Comparison of ENCODE assay signal across 13 cellular contexts in genomic region chr16:85514295-85514600, GRCh38.
DNase-seq lines count a peak whose midpoint lies in the region; ATAC-seq and TF ChIP-seq lines count a peak whose summit lies in the region.
"Had no signal": no experiment of that assay in that cellular context is flagged by ENCODE, and none has a peak within 500 bp of the region (broad histone marks: within the 10 kb centered on the region; RNA-seq: fewer than 3 reads in every experiment).

No MANE protein-coding gene starts in this region.

- H3K27me3 ChIP-seq in RWPE2 (ENCODE audit: insufficient read depth, poor library complexity, severe bottlenecking) (no peaks in the 10 kb centered on the region), left ventricle myocardium inferior (ENCODE audit: low read depth) (no peaks in the 10 kb centered on the region), sigmoid colon (no peaks in the 10 kb centered on the region), testis (no peaks in the 10 kb centered on the region)
- H3K27me3 ChIP-seq: spleen had no signal

- no peak for ATAC-seq in RWPE2 (ENCODE audit: low read depth)

- H3K4me3 ChIP-seq in RWPE2 (ENCODE audit: severe bottlenecking) (no peak overlapping the region), left ventricle myocardium inferior (peak overlapping the region; percentile 19), sigmoid colon (no peak overlapping the region), testis (no peak overlapping the region)
- H3K4me3 ChIP-seq: spleen had no signal

- TF ChIP-seq POLR2A in sigmoid colon (IDR thresholded peaks at IDR 0.05) = no peak
- TF ChIP-seq POLR2A in testis (IDR thresholded peaks at IDR 0.05) = no peak

- H3K4me1 ChIP-seq in RWPE2 (ENCODE audit: insufficient read depth, poor library complexity, severe bottlenecking) = peaks cover 21% of the 10 kb centered on the region
- H3K4me1 ChIP-seq in left ventricle myocardium inferior = peaks cover 25% of the 10 kb centered on the region
- H3K4me1 ChIP-seq in sigmoid colon = peaks cover 0 to 34% (median 28%) of the 10 kb centered on the region in 4 donors
- H3K4me1 ChIP-seq in testis = peaks cover 21% of the 10 kb centered on the region

- H3K36me3 ChIP-seq in RWPE2 (ENCODE audit: low read depth) (no peaks in the 10 kb centered on the region), left ventricle myocardium inferior (no peaks in the 10 kb centered on the region), sigmoid colon (no peaks in the 10 kb centered on the region), testis (ENCODE audit: low read depth, missing control alignments) (no peaks in the 10 kb centered on the region)
- H3K36me3 ChIP-seq: spleen had no signal

- no peaks in the 10 kb centered on the region for H3K9me3 Mint-ChIP-seq in activated T-helper 1 cell treated with anti-CD3 and anti-CD28 coated beads, Interleukin-12 subunit alpha, Interleukin-12 subunit beta, Interleukin-2, Interleukin-4 antibody, amounts not matched to agents 30 ng/mL and 10 ng/mL and 1 ng/mL, durations not matched to agents 14 hours and 24 hours and 36 hours
- H3K9me3 Mint-ChIP-seq in type B pancreatic cell = no peaks in the 10 kb centered on the region
- H3K9me3 Mint-ChIP-seq: activated CD4-positive, alpha-beta T cell treated with anti-CD3 and anti-CD28 coated beads, Interleukin-2, amount 10 ng/mL, durations not matched to agents 7 days and 5 days had no signal

- H3K27ac ChIP-seq in C4-2B (peak overlapping the region; percentile 78), RWPE2 (ENCODE audit: poor library complexity, severe bottlenecking) (peak overlapping the region; percentile 83), left ventricle myocardium inferior (replicated peaks) (peak overlapping the region; percentile 89), sigmoid colon (peak overlapping the region; percentile 57 to 77 (median 68)), testis (no peak overlapping the region)
- H3K27ac ChIP-seq: spleen had no signal

- no peak for TF ChIP-seq CTCF in C4-2B (conservative IDR thresholded peaks at IDR 0.05)
- no peak for TF ChIP-seq CTCF in RWPE2 (IDR thresholded peaks at IDR 0.05; ENCODE audit: poor library complexity, severe bottlenecking)
- TF ChIP-seq CTCF in left ventricle myocardium inferior (IDR thresholded peaks at IDR 0.05; ENCODE audit: borderline replicate concordance) = no peak
- no peak for TF ChIP-seq CTCF in sigmoid colon (IDR thresholded peaks at IDR 0.05)
- TF ChIP-seq CTCF in type B pancreatic cell (conservative IDR thresholded peaks at IDR 0.05) = no peak
- TF ChIP-seq CTCF in testis (IDR thresholded peaks at IDR 0.05) = no peak

- no peak for TF ChIP-seq EP300 in sigmoid colon (IDR thresholded peaks at IDR 0.05)

- no peaks in the 10 kb centered on the region for H3K36me3 Mint-ChIP-seq in activated T-helper 1 cell treated with anti-CD3 and anti-CD28 coated beads, Interleukin-12 subunit alpha, Interleukin-12 subunit beta, Interleukin-2, Interleukin-4 antibody, amounts not matched to agents 30 ng/mL and 10 ng/mL and 1 ng/mL, durations not matched to agents 14 hours and 24 hours and 36 hours (ENCODE audit: low read depth)
- H3K36me3 Mint-ChIP-seq in type B pancreatic cell = peaks cover 4% of the 10 kb centered on the region
- H3K36me3 Mint-ChIP-seq: activated naive CD8-positive, alpha-beta T cell treated with anti-CD3 and anti-CD28 coated beads, Interleukin-2, amount 10 ng/mL, durations not matched to agents 7 days and 5 days had no signal

- 45 to 62% methylated on average over 8 of the region's 8 CpGs for WGBS in sigmoid colon, 2 donors
- 32 to 69% methylated on average over 2 to 8 of the region's 8 CpGs for WGBS in testis, 2 donors

- H3K27me3 Mint-ChIP-seq in activated T-helper 1 cell treated with anti-CD3 and anti-CD28 coated beads, Interleukin-12 subunit alpha, Interleukin-12 subunit beta, Interleukin-2, Interleukin-4 antibody, amounts not matched to agents 30 ng/mL and 10 ng/mL and 1 ng/mL, durations not matched to agents 14 hours and 24 hours and 36 hours (ENCODE audit: insufficient read depth) = peaks cover 3% of the 10 kb centered on the region
- no peaks in the 10 kb centered on the region for H3K27me3 Mint-ChIP-seq in type B pancreatic cell
- H3K27me3 Mint-ChIP-seq: activated CD4-positive, alpha-beta T cell treated with anti-CD3 and anti-CD28 coated beads, Interleukin-2, amount 10 ng/mL, durations not matched to agents 7 days and 5 days; activated naive CD8-positive, alpha-beta T cell treated with anti-CD3 and anti-CD28 coated beads, Interleukin-2, amount 10 ng/mL, durations not matched to agents 7 days and 5 days had no signal

- H3K9me3 ChIP-seq in RWPE2 (ENCODE audit: severe bottlenecking) (no peaks in the 10 kb centered on the region), left ventricle myocardium inferior (replicated peaks) (no peaks in the 10 kb centered on the region), sigmoid colon (no peaks in the 10 kb centered on the region), testis (no peaks in the 10 kb centered on the region)
- H3K9me3 ChIP-seq: spleen had no signal

- DNase-seq in RWPE2 (ENCODE audit: low spot score) (no peak), left ventricle myocardium inferior (peak; percentile 81), sigmoid colon (peak; percentile 91), type B pancreatic cell (ENCODE audit: extremely low spot score, unreplicated experiment) (no peak), testis (no peak)
- DNase-seq in activated T-helper 1 cell treated with anti-CD3 and anti-CD28 coated beads, Interleukin-12 subunit alpha, Interleukin-12 subunit beta, Interleukin-2, Interleukin-4 antibody, amounts not matched to agents 30 ng/mL and 10 ng/mL and 1 ng/mL, durations not matched to agents 14 hours and 24 hours and 36 hours (ENCODE audit: low spot score) = no peak
- no peak for DNase-seq in activated T-cell treated with anti-CD3 and anti-CD28 coated beads, Interleukin-2, amount 50 U/mL, for 48 hours
- DNase-seq: activated CD4-positive, alpha-beta T cell treated with anti-CD3 and anti-CD28 coated beads, Interleukin-2, amount 10 ng/mL, durations not matched to agents 7 days and 5 days; activated naive CD8-positive, alpha-beta T cell treated with anti-CD3 and anti-CD28 coated beads, Interleukin-2, amount 10 ng/mL, durations not matched to agents 7 days and 5 days; NCI-H187 treated with DMSO at 0.1 percent for 48 hours; spleen; stimulated activated naive CD4-positive, alpha-beta T cell treated with Interleukin-2 at 50 U/mL for 16 hours had no signal

- no peak overlapping the region for H3K27ac Mint-ChIP-seq in activated T-helper 1 cell treated with anti-CD3 and anti-CD28 coated beads, Interleukin-12 subunit alpha, Interleukin-12 subunit beta, Interleukin-2, Interleukin-4 antibody, amounts not matched to agents 30 ng/mL and 10 ng/mL and 1 ng/mL, durations not matched to agents 14 hours and 24 hours and 36 hours
- no peak overlapping the region for H3K27ac Mint-ChIP-seq in type B pancreatic cell
- H3K27ac Mint-ChIP-seq: activated CD4-positive, alpha-beta T cell treated with anti-CD3 and anti-CD28 coated beads, Interleukin-2, amount 10 ng/mL, durations not matched to agents 7 days and 5 days; activated naive CD8-positive, alpha-beta T cell treated with anti-CD3 and anti-CD28 coated beads, Interleukin-2, amount 10 ng/mL, durations not matched to agents 7 days and 5 days had no signal

- H3K4me1 Mint-ChIP-seq in activated T-helper 1 cell treated with anti-CD3 and anti-CD28 coated beads, Interleukin-12 subunit alpha, Interleukin-12 subunit beta, Interleukin-2, Interleukin-4 antibody, amounts not matched to agents 30 ng/mL and 10 ng/mL and 1 ng/mL, durations not matched to agents 14 hours and 24 hours and 36 hours (ENCODE audit: low read depth) = no peaks in the 10 kb centered on the region
- peaks cover 33% of the 10 kb centered on the region for H3K4me1 Mint-ChIP-seq in type B pancreatic cell (ENCODE audit: unreplicated experiment)
- H3K4me1 Mint-ChIP-seq: activated CD4-positive, alpha-beta T cell treated with anti-CD3 and anti-CD28 coated beads, Interleukin-2, amount 10 ng/mL, durations not matched to agents 7 days and 5 days; activated naive CD8-positive, alpha-beta T cell treated with anti-CD3 and anti-CD28 coated beads, Interleukin-2, amount 10 ng/mL, durations not matched to agents 7 days and 5 days had no signal

- intact Hi-C loops in left ventricle myocardium inferior (cut with micrococcal nuclease) (no loop called here), sigmoid colon (cut with DNase I) (no loop called here), testis (cut with DNase I; ENCODE audit: low total_unique reads) (no loop called here)
- intact Hi-C loops in activated T-helper 1 cell treated with anti-CD3 and anti-CD28 coated beads, Interleukin-12 subunit alpha, Interleukin-12 subunit beta, Interleukin-2, Interleukin-4 antibody, amounts not matched to agents 30 ng/mL and 10 ng/mL and 1 ng/mL, durations not matched to agents 14 hours and 24 hours and 36 hours (cut with micrococcal nuclease) = no loop called here

- no peak overlapping the region for H3K4me3 Mint-ChIP-seq in activated T-helper 1 cell treated with anti-CD3 and anti-CD28 coated beads, Interleukin-12 subunit alpha, Interleukin-12 subunit beta, Interleukin-2, Interleukin-4 antibody, amounts not matched to agents 30 ng/mL and 10 ng/mL and 1 ng/mL, durations not matched to agents 14 hours and 24 hours and 36 hours
- H3K4me3 Mint-ChIP-seq in type B pancreatic cell = no peak overlapping the region
- H3K4me3 Mint-ChIP-seq: activated CD4-positive, alpha-beta T cell treated with anti-CD3 and anti-CD28 coated beads, Interleukin-2, amount 10 ng/mL, durations not matched to agents 7 days and 5 days; activated naive CD8-positive, alpha-beta T cell treated with anti-CD3 and anti-CD28 coated beads, Interleukin-2, amount 10 ng/mL, durations not matched to agents 7 days and 5 days had no signal

Comparison
In these comparisons a context has a peak if more than half of its experiments do, and no peak if none do; other contexts are left out.
1. H3K27ac ChIP-seq: peak in C4-2B (single experiment), RWPE2 (single experiment), left ventricle myocardium inferior (single experiment) and sigmoid colon (4 of 4); none in testis (0 of 2).
2. DNase-seq: peak in left ventricle myocardium inferior (single experiment) and sigmoid colon (single experiment); none in RWPE2 (single experiment), activated T-helper 1 cell treated with anti-CD3 and anti-CD28 coated beads, Interleukin-12 subunit alpha, Interleukin-12 subunit beta, Interleukin-2, Interleukin-4 antibody, amounts not matched to agents 30 ng/mL and 10 ng/mL and 1 ng/mL, durations not matched to agents 14 hours and 24 hours and 36 hours (single experiment), type B pancreatic cell (single experiment), testis (single experiment) and activated T-cell treated with anti-CD3 and anti-CD28 coated beads, Interleukin-2, amount 50 U/mL, for 48 hours (0 of 2).